In genomic region chrX:14871767-14872166, GRCh38 we compare ENCODE assay signal across 13 cellular contexts. TPM values are rescaled to one million over a fixed set of nuclear protein-coding genes. Genes with fewer than 3 reads are reported as not detected.
DNase-seq lines count a peak whose midpoint lies in the region; ATAC-seq and TF ChIP-seq lines count a peak whose summit lies in the region.
"Had no signal": no experiment of that assay in that cellular context is flagged by ENCODE, and none has a peak within 500 bp of the region (broad histone marks: within the 10 kb centered on the region; RNA-seq: fewer than 3 reads in every experiment).

No MANE protein-coding gene starts in this region.

- H3K79me2 ChIP-seq in mesendoderm (ENCODE audit: control insufficient read depth, insufficient read depth, low read length), result peaks cover 12% of the 10 kb centered on the region
- H3K79me2 ChIP-seq: parathyroid adenoma had no signal

- H3K18ac ChIP-seq in mesendoderm (ENCODE audit: low read length), result no peak overlapping the region

- no peak overlapping the region for H2AK5ac ChIP-seq in mesendoderm (ENCODE audit: low read length)

- no peaks in the 10 kb centered on the region for H3K27me3 ChIP-seq in CD8-positive, alpha-beta memory T cell (ENCODE audit: insufficient read depth, low read length, poor library complexity, severe bottlenecking)
- H3K27me3 ChIP-seq in HL-60 (ENCODE audit: insufficient read depth, poor library complexity, severe bottlenecking), result no peaks in the 10 kb centered on the region
- H3K27me3 ChIP-seq in mesendoderm (ENCODE audit: insufficient read depth, low read length, poor library complexity), result no peaks in the 10 kb centered on the region
- H3K27me3 ChIP-seq: breast epithelium, esophagus squamous epithelium had no signal

- CTCF ChIA-PET in CD8-positive, alpha-beta memory T cell (lab: Charles Lee), result no interaction called here
- CTCF ChIA-PET in activated CD8-positive, alpha-beta T cell treated with anti-CD3 and anti-CD28 coated beads, Interleukin-2, amount 10 ng/mL, durations not matched to agents 7 days and 5 days (lab: Charles Lee), result no interaction called here

- no peak overlapping the region for H3K4me3 ChIP-seq in CD8-positive, alpha-beta memory T cell (ENCODE audit: low read length)
- H3K4me3 ChIP-seq in HL-60 (replicated peaks; ENCODE audit: insufficient read depth, low read length) (peak overlapping the region; percentile 74), mesendoderm (ENCODE audit: low read length) (no peak overlapping the region)

- H3K9me3 ChIP-seq in CD8-positive, alpha-beta memory T cell (ENCODE audit: low read length), result no peaks in the 10 kb centered on the region
- H3K9me3 ChIP-seq: breast epithelium had no signal

- no peak overlapping the region for H2BK120ac ChIP-seq in mesendoderm (ENCODE audit: low read depth, low read length)

- no peak for TF ChIP-seq CTCF in HL-60 (IDR thresholded peaks at IDR 0.05; ENCODE audit: insufficient read depth, low read length)

- H3K56ac ChIP-seq in mesendoderm (ENCODE audit: low read length), result no peak overlapping the region

- no peak overlapping the region for H3K9ac ChIP-seq in mesendoderm (ENCODE audit: low read length)
- H3K9ac ChIP-seq: parathyroid adenoma had no signal

- no peak overlapping the region for H3K4me2 ChIP-seq in mesendoderm (ENCODE audit: low read length)

- H3K4ac ChIP-seq in mesendoderm (ENCODE audit: low read depth, low read length), result no peak overlapping the region

- H2BK15ac ChIP-seq in mesendoderm (replicated peaks; ENCODE audit: low read depth), result no peak overlapping the region

- H3K27ac ChIP-seq in CD8-positive, alpha-beta memory T cell (ENCODE audit: low read depth, low read length), result no peak overlapping the region
- H3K27ac ChIP-seq in HL-60 (replicated peaks), result no peak overlapping the region
- no peak overlapping the region for H3K27ac ChIP-seq in mesendoderm (ENCODE audit: low read depth, low read length)
- H3K27ac ChIP-seq: breast epithelium, parathyroid adenoma had no signal

- peak overlapping the region in 1 of 8 donors; percentile 82 for H3K27ac Mint-ChIP-seq in CD8-positive, alpha-beta memory T cell
- peak overlapping the region; percentile 30 for H3K27ac Mint-ChIP-seq in activated CD8-positive, alpha-beta T cell treated with anti-CD3 and anti-CD28 coated beads, Interleukin-2, amount 10 ng/mL, durations not matched to agents 7 days and 5 days
- H3K27ac Mint-ChIP-seq in naive thymus-derived CD8-positive, alpha-beta T cell, result peak overlapping the region in 2 of 10 donors; percentile 40 to 46

- peaks cover 2 to 28% (median 8%) of the 10 kb centered on the region in 3 donors for H3K4me1 Mint-ChIP-seq in CD8-positive, alpha-beta memory T cell
- peaks cover 31% of the 10 kb centered on the region for H3K4me1 Mint-ChIP-seq in activated CD8-positive, alpha-beta T cell treated with anti-CD3 and anti-CD28 coated beads, Interleukin-2, amount 10 ng/mL, durations not matched to agents 7 days and 5 days (ENCODE audit: low read depth)
- peaks cover 2 to 19% (median 10%) of the 10 kb centered on the region in 4 donors for H3K4me1 Mint-ChIP-seq in naive thymus-derived CD8-positive, alpha-beta T cell

- H3K4me1 ChIP-seq in CD8-positive, alpha-beta memory T cell (ENCODE audit: insufficient read depth, low read length), result peaks cover 11% of the 10 kb centered on the region
- no peaks in the 10 kb centered on the region for H3K4me1 ChIP-seq in mesendoderm (ENCODE audit: control insufficient read depth, low read depth, low read length)
- H3K4me1 ChIP-seq: breast epithelium, parathyroid adenoma had no signal

- no CpG with 5 or more reads among the region's 1 CpG for WGBS in mesendoderm (ENCODE audit: extremely low coverage, insufficient coverage, low lambda C conversion rate)

- POLR2A ChIA-PET in CD8-positive, alpha-beta memory T cell (lab: Charles Lee), result no interaction called here
- POLR2A ChIA-PET in activated CD8-positive, alpha-beta T cell treated with anti-CD3 and anti-CD28 coated beads, Interleukin-2, amount 10 ng/mL, durations not matched to agents 7 days and 5 days (lab: Charles Lee), result no interaction called here
- POLR2A ChIA-PET in naive thymus-derived CD8-positive, alpha-beta T cell (lab: Charles Lee), result no interaction called here

- H3K36me3 ChIP-seq in CD8-positive, alpha-beta memory T cell (ENCODE audit: insufficient read depth, low read length), result no peaks in the 10 kb centered on the region
- no peaks in the 10 kb centered on the region for H3K36me3 ChIP-seq in mesendoderm (ENCODE audit: control insufficient read depth, insufficient read depth, low read length)
- H3K36me3 ChIP-seq: breast epithelium, esophagus squamous epithelium had no signal

- H3K36me3 Mint-ChIP-seq in CD8-positive, alpha-beta memory T cell, result peaks cover under 1 to 5% (median 3%) of the 10 kb centered on the region in 3 donors
- H3K36me3 Mint-ChIP-seq in activated CD8-positive, alpha-beta T cell treated with anti-CD3 and anti-CD28 coated beads, Interleukin-2, amount 10 ng/mL, durations not matched to agents 7 days and 5 days (ENCODE audit: low read depth), result peaks cover 28% of the 10 kb centered on the region
- peaks cover 0 to 13% (median 10%) of the 10 kb centered on the region in 3 donors for H3K36me3 Mint-ChIP-seq in naive thymus-derived CD8-positive, alpha-beta T cell

- H3K9me3 Mint-ChIP-seq in CD8-positive, alpha-beta memory T cell, result no peaks in the 10 kb centered on the region
- H3K9me3 Mint-ChIP-seq in activated CD8-positive, alpha-beta T cell treated with anti-CD3 and anti-CD28 coated beads, Interleukin-2, amount 10 ng/mL, durations not matched to agents 7 days and 5 days (ENCODE audit: insufficient read depth), result peaks cover under 1% of the 10 kb centered on the region
- peaks cover 0 to 6% (median 0%) of the 10 kb centered on the region in 9 donors for H3K9me3 Mint-ChIP-seq in naive thymus-derived CD8-positive, alpha-beta T cell

- no peaks in the 10 kb centered on the region for H3K27me3 Mint-ChIP-seq in CD8-positive, alpha-beta memory T cell
- H3K27me3 Mint-ChIP-seq in activated CD8-positive, alpha-beta T cell treated with anti-CD3 and anti-CD28 coated beads, Interleukin-2, amount 10 ng/mL, durations not matched to agents 7 days and 5 days (ENCODE audit: low read depth), result no peaks in the 10 kb centered on the region
- no peaks in the 10 kb centered on the region for H3K27me3 Mint-ChIP-seq in naive thymus-derived CD8-positive, alpha-beta T cell

- no peaks in the 10 kb centered on the region for H3K79me1 ChIP-seq in mesendoderm (ENCODE audit: low read length)

- H2BK5ac ChIP-seq in mesendoderm (ENCODE audit: low read length), result no peak overlapping the region

- H4K8ac ChIP-seq in mesendoderm (ENCODE audit: low read depth, low read length), result no peak overlapping the region

- H4K5ac ChIP-seq in mesendoderm (ENCODE audit: low read length), result no peak overlapping the region

- peak overlapping the region in 4 of 7 donors; percentile 11 to 65 (median 40) for H3K4me3 Mint-ChIP-seq in CD8-positive, alpha-beta memory T cell
- peak overlapping the region; percentile 83 for H3K4me3 Mint-ChIP-seq in activated CD8-positive, alpha-beta T cell treated with anti-CD3 and anti-CD28 coated beads, Interleukin-2, amount 10 ng/mL, durations not matched to agents 7 days and 5 days
- H3K4me3 Mint-ChIP-seq in naive thymus-derived CD8-positive, alpha-beta T cell, result peak overlapping the region in 7 of 10 donors; percentile 25 to 89 (median 55)

- ATAC-seq in activated CD8-positive, alpha-beta T cell treated with anti-CD3 and anti-CD28 coated beads, Interleukin-2, amount 10 ng/mL, durations not matched to agents 7 days and 5 days, result no peak
- no peak for ATAC-seq in naive thymus-derived CD8-positive, alpha-beta T cell

- no peak for DNase-seq in CD8-positive, alpha-beta memory T cell
- DNase-seq in HL-60 (ENCODE audit: low read depth in 1 of 2, low spot score in 1 of 2) (no peak), A172 (ENCODE audit: low spot score) (no peak), NOMO-1 treated with dmso at 0.1 percent for 144 hours (lab: John Stamatoyannopoulos, UW; ENCODE audit: unreplicated experiment) (no peak), mesendoderm (no peak), NCI-H446 (lab: John Stamatoyannopoulos, UW) (no peak)
- no peak for DNase-seq in activated CD8-positive, alpha-beta T cell treated with anti-CD3 and anti-CD28 coated beads, Interleukin-2, amount 10 ng/mL, durations not matched to agents 7 days and 5 days
- DNase-seq in naive thymus-derived CD8-positive, alpha-beta T cell, result no peak
- DNase-seq: DMS153, esophagus squamous epithelium, NCI-H2081 treated with DMSO at 0.1 percent for 48 hours had no signal

- H3K23ac ChIP-seq in mesendoderm (ENCODE audit: low read length), result no peak overlapping the region

RNA-seq across cellular contexts. Expression of gene FANCB, which starts 1.1 kb away (rescaled TPM):
- total RNA-seq in CD8-positive, alpha-beta memory T cell, result 10 to 100 TPM; 10.2 to 10.9 TPM
- polyA plus RNA-seq in CD8-positive, alpha-beta memory T cell, result 2.2 TPM
- total RNA-seq in activated CD8-positive, alpha-beta T cell treated with anti-CD3 and anti-CD28 coated beads, Interleukin-2, amount 10 ng/mL, durations not matched to agents 7 days and 5 days, result 10 to 100 TPM; 12.8 to 14.6 TPM
- 1 to 10 TPM; 3.7 to 4.8 TPM for total RNA-seq in naive thymus-derived CD8-positive, alpha-beta T cell
- polyA plus RNA-seq in naive thymus-derived CD8-positive, alpha-beta T cell, result 1 to 10 TPM; 1.4 to 3.1 (median 1.9) TPM
- 15.2 TPM in 2 replicates for total RNA-seq in A172 (2014; rRNA removed; shearing (Covaris generic))
- polyA plus RNA-seq in mesendoderm (2013, experiment 1 of 2), result 5.5 TPM
- polyA plus RNA-seq in mesendoderm (2013, experiment 2 of 2), result 5.4 TPM

RNA-seq across cellular contexts. Expression of gene MOSPD2, which starts 1.5 kb away (rescaled TPM):
- total RNA-seq in CD8-positive, alpha-beta memory T cell, result 1 to 10 TPM; 8.3 to 9.3 TPM
- 7.4 TPM for polyA plus RNA-seq in CD8-positive, alpha-beta memory T cell
- total RNA-seq in activated CD8-positive, alpha-beta T cell treated with anti-CD3 and anti-CD28 coated beads, Interleukin-2, amount 10 ng/mL, durations not matched to agents 7 days and 5 days, result 10 to 100 TPM in 1 of 2 experiments, 1 to 10 TPM in 1; 9.0 to 10.5 TPM
- 10 to 100 TPM; 13.2 to 13.9 TPM for total RNA-seq in naive thymus-derived CD8-positive, alpha-beta T cell
- 1 to 10 TPM; 5.4 to 7.9 (median 5.9) TPM for polyA plus RNA-seq in naive thymus-derived CD8-positive, alpha-beta T cell
- total RNA-seq in A172 (2014; rRNA removed; shearing (Covaris generic)), result 26.9 and 32.4 TPM in 2 replicates
- 8.6 TPM for polyA plus RNA-seq in mesendoderm (2013, experiment 1 of 2)
- polyA plus RNA-seq in mesendoderm (2013, experiment 2 of 2), result 9.4 TPM
